In the genomic region with DNA sequence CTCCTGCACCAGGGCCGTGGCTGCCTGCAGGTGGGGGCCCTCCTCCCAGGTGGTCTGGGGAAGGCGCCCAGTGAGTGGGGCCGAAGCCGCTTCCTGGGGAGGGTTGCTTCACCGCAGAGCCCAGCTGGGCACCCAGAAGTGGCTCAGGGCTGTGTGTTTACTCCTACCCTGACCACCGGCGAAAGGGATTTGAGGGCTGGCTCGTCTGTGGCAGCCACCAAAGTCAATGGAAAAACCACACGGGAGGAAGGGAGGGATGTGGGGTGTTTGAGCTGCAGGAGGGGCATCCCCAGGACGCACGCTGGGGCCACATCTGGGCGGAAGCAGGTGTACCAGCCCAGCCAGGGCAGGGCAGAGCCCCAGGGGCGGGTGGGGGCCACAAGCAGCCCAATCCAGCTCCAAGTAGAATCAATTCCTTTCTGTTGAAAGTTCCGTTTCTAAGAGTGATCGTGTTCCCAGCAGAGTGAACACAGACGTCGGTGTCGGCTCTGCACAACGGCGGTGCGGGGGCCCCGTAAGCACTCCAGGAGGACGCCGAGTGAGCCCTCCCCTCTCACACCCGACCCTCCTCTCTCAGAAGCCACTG, we compare ENCODE assay signal across 2 cellular contexts.
TF ChIP-seq lines count a peak whose summit lies in the region.

No MANE protein-coding gene starts in this region.

TF ChIP-seq in GM23338, 12 proteins besides CTCF, POLR2A, EP300 and RAD21 (continued from another document):
- TF ChIP-seq, protein P1, sequence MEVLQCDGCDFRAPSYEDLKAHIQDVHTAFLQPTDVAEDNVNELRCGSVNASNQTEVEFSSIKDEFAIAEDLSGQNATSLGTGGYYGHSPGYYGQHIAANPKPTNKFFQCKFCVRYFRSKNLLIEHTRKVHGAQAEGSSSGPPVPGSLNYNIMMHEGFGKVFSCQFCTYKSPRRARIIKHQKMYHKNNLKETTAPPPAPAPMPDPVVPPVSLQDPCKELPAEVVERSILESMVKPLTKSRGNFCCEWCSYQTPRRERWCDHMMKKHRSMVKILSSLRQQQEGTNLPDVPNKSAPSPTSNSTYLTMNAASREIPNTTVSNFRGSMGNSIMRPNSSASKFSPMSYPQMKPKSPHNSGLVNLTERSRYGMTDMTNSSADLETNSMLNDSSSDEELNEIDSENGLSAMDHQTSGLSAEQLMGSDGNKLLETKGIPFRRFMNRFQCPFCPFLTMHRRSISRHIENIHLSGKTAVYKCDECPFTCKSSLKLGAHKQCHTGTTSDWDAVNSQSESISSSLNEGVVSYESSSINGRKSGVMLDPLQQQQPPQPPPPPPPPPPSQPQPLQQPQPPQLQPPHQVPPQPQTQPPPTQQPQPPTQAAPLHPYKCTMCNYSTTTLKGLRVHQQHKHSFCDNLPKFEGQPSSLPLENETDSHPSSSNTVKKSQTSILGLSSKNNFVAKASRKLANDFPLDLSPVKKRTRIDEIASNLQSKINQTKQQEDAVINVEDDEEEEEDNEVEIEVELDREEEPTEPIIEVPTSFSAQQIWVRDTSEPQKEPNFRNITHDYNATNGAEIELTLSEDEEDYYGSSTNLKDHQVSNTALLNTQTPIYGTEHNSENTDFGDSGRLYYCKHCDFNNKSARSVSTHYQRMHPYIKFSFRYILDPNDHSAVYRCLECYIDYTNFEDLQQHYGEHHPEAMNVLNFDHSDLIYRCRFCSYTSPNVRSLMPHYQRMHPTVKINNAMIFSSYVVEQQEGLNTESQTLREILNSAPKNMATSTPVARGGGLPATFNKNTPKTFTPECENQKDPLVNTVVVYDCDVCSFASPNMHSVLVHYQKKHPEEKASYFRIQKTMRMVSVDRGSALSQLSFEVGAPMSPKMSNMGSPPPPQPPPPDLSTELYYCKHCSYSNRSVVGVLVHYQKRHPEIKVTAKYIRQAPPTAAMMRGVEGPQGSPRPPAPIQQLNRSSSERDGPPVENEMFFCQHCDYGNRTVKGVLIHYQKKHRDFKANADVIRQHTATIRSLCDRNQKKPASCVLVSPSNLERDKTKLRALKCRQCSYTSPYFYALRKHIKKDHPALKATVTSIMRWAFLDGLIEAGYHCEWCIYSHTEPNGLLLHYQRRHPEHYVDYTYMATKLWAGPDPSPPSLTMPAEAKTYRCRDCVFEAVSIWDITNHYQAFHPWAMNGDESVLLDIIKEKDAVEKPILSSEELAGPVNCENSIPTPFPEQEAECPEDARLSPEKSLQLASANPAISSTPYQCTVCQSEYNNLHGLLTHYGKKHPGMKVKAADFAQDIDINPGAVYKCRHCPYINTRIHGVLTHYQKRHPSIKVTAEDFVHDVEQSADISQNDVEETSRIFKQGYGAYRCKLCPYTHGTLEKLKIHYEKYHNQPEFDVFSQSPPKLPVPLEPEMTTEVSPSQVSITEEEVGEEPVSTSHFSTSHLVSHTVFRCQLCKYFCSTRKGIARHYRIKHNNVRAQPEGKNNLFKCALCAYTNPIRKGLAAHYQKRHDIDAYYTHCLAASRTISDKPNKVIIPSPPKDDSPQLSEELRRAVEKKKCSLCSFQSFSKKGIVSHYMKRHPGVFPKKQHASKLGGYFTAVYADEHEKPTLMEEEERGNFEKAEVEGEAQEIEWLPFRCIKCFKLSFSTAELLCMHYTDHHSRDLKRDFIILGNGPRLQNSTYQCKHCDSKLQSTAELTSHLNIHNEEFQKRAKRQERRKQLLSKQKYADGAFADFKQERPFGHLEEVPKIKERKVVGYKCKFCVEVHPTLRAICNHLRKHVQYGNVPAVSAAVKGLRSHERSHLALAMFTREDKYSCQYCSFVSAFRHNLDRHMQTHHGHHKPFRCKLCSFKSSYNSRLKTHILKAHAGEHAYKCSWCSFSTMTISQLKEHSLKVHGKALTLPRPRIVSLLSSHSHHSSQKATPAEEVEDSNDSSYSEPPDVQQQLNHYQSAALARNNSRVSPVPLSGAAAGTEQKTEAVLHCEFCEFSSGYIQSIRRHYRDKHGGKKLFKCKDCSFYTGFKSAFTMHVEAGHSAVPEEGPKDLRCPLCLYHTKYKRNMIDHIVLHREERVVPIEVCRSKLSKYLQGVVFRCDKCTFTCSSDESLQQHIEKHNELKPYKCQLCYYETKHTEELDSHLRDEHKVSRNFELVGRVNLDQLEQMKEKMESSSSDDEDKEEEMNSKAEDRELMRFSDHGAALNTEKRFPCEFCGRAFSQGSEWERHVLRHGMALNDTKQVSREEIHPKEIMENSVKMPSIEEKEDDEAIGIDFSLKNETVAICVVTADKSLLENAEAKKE (CRISPR knock-in tag; IDR thresholded peaks at IDR 0.05) = no peak
- no peak for TF ChIP-seq NANOG (IDR thresholded peaks at IDR 0.05; ENCODE audit: borderline replicate concordance)
- TF ChIP-seq REST (IDR thresholded peaks at IDR 0.05; ENCODE audit: unreplicated experiment) = no peak
- TF ChIP-seq EZH2phosphoT487 (IDR thresholded peaks at IDR 0.05; ENCODE audit: unreplicated experiment) = no peak
- no peak for TF ChIP-seq ZNF114 (CRISPR knock-in tag; IDR thresholded peaks at IDR 0.05)
- TF ChIP-seq CREB1 (CRISPR knock-in tag; IDR thresholded peaks at IDR 0.05; ENCODE audit: low read depth) = no peak
TF ChIP-seq in GM23338: peak in this region for 0.

TF ChIP-seq in SK-N-SH treated with all-trans-retinoic acid at 6 μM for 48 hours, 23 proteins besides CTCF, POLR2A, EP300 and RAD21 (continued from another document):
- no peak for TF ChIP-seq TSHZ2 (CRISPR knock-in tag; IDR thresholded peaks at IDR 0.05)
- no peak for TF ChIP-seq ARNTL (CRISPR knock-in tag; IDR thresholded peaks at IDR 0.05; ENCODE audit: borderline replicate concordance, low read depth)
- no peak for TF ChIP-seq BACH2 (CRISPR knock-in tag; IDR thresholded peaks at IDR 0.05; ENCODE audit: borderline replicate concordance)
- TF ChIP-seq CSRNP3 (CRISPR knock-in tag; IDR thresholded peaks at IDR 0.05) = no peak
- no peak for TF ChIP-seq ZNF70 (CRISPR knock-in tag; IDR thresholded peaks at IDR 0.05)
- TF ChIP-seq ZNF8 (CRISPR knock-in tag; IDR thresholded peaks at IDR 0.05) = no peak
- TF ChIP-seq PPARA (CRISPR knock-in tag; IDR thresholded peaks at IDR 0.05; ENCODE audit: borderline replicate concordance) = no peak
- no peak for TF ChIP-seq OSR1 (CRISPR knock-in tag; IDR thresholded peaks at IDR 0.05)
- TF ChIP-seq TCF4 (CRISPR knock-in tag; IDR thresholded peaks at IDR 0.05; ENCODE audit: borderline replicate concordance) = no peak
- no peak for TF ChIP-seq CSDC2 (CRISPR knock-in tag; IDR thresholded peaks at IDR 0.05)
- TF ChIP-seq, protein P2, sequence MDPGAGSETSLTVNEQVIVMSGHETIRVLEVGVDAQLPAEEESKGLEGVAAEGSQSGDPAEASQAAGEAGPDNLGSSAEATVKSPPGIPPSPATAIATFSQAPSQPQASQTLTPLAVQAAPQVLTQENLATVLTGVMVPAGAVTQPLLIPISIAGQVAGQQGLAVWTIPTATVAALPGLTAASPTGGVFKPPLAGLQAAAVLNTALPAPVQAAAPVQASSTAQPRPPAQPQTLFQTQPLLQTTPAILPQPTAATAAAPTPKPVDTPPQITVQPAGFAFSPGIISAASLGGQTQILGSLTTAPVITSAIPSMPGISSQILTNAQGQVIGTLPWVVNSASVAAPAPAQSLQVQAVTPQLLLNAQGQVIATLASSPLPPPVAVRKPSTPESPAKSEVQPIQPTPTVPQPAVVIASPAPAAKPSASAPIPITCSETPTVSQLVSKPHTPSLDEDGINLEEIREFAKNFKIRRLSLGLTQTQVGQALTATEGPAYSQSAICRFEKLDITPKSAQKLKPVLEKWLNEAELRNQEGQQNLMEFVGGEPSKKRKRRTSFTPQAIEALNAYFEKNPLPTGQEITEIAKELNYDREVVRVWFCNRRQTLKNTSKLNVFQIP (CRISPR knock-in tag; IDR thresholded peaks at IDR 0.05; ENCODE audit: borderline replicate concordance, low read depth) = no peak
- no peak for TF ChIP-seq SNAI2 (CRISPR knock-in tag; IDR thresholded peaks at IDR 0.05)
- TF ChIP-seq ESRRG (CRISPR knock-in tag; IDR thresholded peaks at IDR 0.05) = no peak
TF ChIP-seq in SK-N-SH treated with all-trans-retinoic acid at 6 μM for 48 hours: peak in this region for 0.
